Comparison of ENCODE assay signal across 11 cellular contexts in genomic region chr10:124657806-124658205, GRCh38.
A peak's percentile ranks its signal among the peaks of the same experiment; 100 is the strongest.
DNase-seq lines count a peak whose midpoint lies in the region; TF ChIP-seq lines count a peak whose summit lies in the region.
"Had no signal": no experiment of that assay in that cellular context is flagged by ENCODE, and none has a peak within 500 bp of the region (broad histone marks: within the 10 kb centered on the region; RNA-seq: fewer than 3 reads in every experiment).

No MANE protein-coding gene starts in this region.

- peaks cover 3 to 12% (median 7%) of the 10 kb centered on the region in 4 donors for H3K36me3 ChIP-seq in stomach

- no peaks in the 10 kb centered on the region for H3K27me3 ChIP-seq in stomach

- peaks cover 40% of the 10 kb centered on the region for H3K4me1 Mint-ChIP-seq in activated CD4-positive, alpha-beta T cell treated with anti-CD3 and anti-CD28 coated beads, Interleukin-2, amount 10 ng/mL, durations not matched to agents 24 days and 14 days
- H3K4me1 Mint-ChIP-seq in glutamatergic neuron (ENCODE audit: low read depth, unreplicated experiment), result peaks cover 27% of the 10 kb centered on the region

- H3K27ac ChIP-seq in stomach, result peak overlapping the region; percentile 0 to 44 (median 13)
- H3K27ac ChIP-seq: A549 had no signal

- no peak overlapping the region for H3K27ac Mint-ChIP-seq in activated CD4-positive, alpha-beta T cell treated with anti-CD3 and anti-CD28 coated beads, Interleukin-2, amount 10 ng/mL, durations not matched to agents 24 days and 14 days
- H3K27ac Mint-ChIP-seq in glutamatergic neuron (ENCODE audit: unreplicated experiment), result peak overlapping the region; percentile 1

- no peak for TF ChIP-seq CTCF in glutamatergic neuron (IDR thresholded peaks at IDR 0.05; ENCODE audit: partially characterized antibody, unreplicated experiment)
- TF ChIP-seq CTCF in stomach (IDR thresholded peaks at IDR 0.05), result no peak

- intact Hi-C loops in activated CD4-positive, alpha-beta T cell treated with anti-CD3 and anti-CD28 coated beads, Interleukin-2, amount 10 ng/mL, durations not matched to agents 24 days and 14 days (cut with micrococcal nuclease), result no loop called here
- intact Hi-C loops in stomach (cut with DNase I; ENCODE audit: low total_unique reads), result no loop called here

- peaks cover 19% of the 10 kb centered on the region for H3K36me3 Mint-ChIP-seq in activated CD4-positive, alpha-beta T cell treated with anti-CD3 and anti-CD28 coated beads, Interleukin-2, amount 10 ng/mL, durations not matched to agents 24 days and 14 days (ENCODE audit: low read depth)
- H3K36me3 Mint-ChIP-seq in glutamatergic neuron (ENCODE audit: unreplicated experiment), result no peaks in the 10 kb centered on the region

- H3K4me3 ChIP-seq in stomach, result no peak overlapping the region
- H3K4me3 ChIP-seq: A549 had no signal

- DNase-seq in activated CD4-positive, alpha-beta T cell treated with anti-CD3 and anti-CD28 coated beads, Interleukin-2, amount 50 U/mL, for 1 hour, result peak; percentile 48
- DNase-seq in activated CD4-positive, alpha-beta T cell treated with anti-CD3 and anti-CD28 coated beads, Interleukin-2, amount 10 ng/mL, durations not matched to agents 24 days and 14 days, result no peak
- DNase-seq in activated CD4-positive, alpha-beta T cell treated with anti-CD3 and anti-CD28 coated beads, Interleukin-2, amount 50 U/mL, for 4 hours, result peak; percentile 18 to 26
- DNase-seq in glutamatergic neuron (no peak), stomach (no peak), SW480 (ENCODE audit: low spot score) (no peak), COLO829 (ENCODE audit: low spot score) (no peak), AML-193 (lab: John Stamatoyannopoulos, UW) (no peak)
- DNase-seq: cerebellar nuclear complex, T1000 had no signal

- 39 to 65% (median 53%) methylated on average over 9 of the region's 9 CpGs for WGBS in stomach, 5 donors

- TF ChIP-seq EP300 in stomach (IDR thresholded peaks at IDR 0.05), result no peak

- TF ChIP-seq POLR2A in stomach (IDR thresholded peaks at IDR 0.05), result no peak

- H3K9me3 ChIP-seq in stomach, result no peaks in the 10 kb centered on the region
- H3K9me3 ChIP-seq: A549 had no signal

- peaks cover 30 to 74% (median 44%) of the 10 kb centered on the region in 4 donors for H3K4me1 ChIP-seq in stomach
- H3K4me1 ChIP-seq: A549 had no signal

- H3K27me3 Mint-ChIP-seq in activated CD4-positive, alpha-beta T cell treated with anti-CD3 and anti-CD28 coated beads, Interleukin-2, amount 10 ng/mL, durations not matched to agents 24 days and 14 days, result no peaks in the 10 kb centered on the region
- H3K27me3 Mint-ChIP-seq in glutamatergic neuron (ENCODE audit: unreplicated experiment), result peaks cover 2% of the 10 kb centered on the region

- H3K9me3 Mint-ChIP-seq in activated CD4-positive, alpha-beta T cell treated with anti-CD3 and anti-CD28 coated beads, Interleukin-2, amount 10 ng/mL, durations not matched to agents 24 days and 14 days, result no peaks in the 10 kb centered on the region
- peaks cover 3% of the 10 kb centered on the region for H3K9me3 Mint-ChIP-seq in glutamatergic neuron (ENCODE audit: unreplicated experiment)

- no peak overlapping the region for H3K4me3 Mint-ChIP-seq in activated CD4-positive, alpha-beta T cell treated with anti-CD3 and anti-CD28 coated beads, Interleukin-2, amount 10 ng/mL, durations not matched to agents 24 days and 14 days
- H3K4me3 Mint-ChIP-seq in glutamatergic neuron (ENCODE audit: unreplicated experiment), result no peak overlapping the region

Comparison
In these comparisons a context has a peak if more than half of its experiments do, and no peak if none do; other contexts are left out.
1. DNase-seq: peak in activated CD4-positive, alpha-beta T cell treated with anti-CD3 and anti-CD28 coated beads, Interleukin-2, amount 50 U/mL, for 1 hour (single experiment) and activated CD4-positive, alpha-beta T cell treated with anti-CD3 and anti-CD28 coated beads, Interleukin-2, amount 50 U/mL, for 4 hours (2 of 2); none in activated CD4-positive, alpha-beta T cell treated with anti-CD3 and anti-CD28 coated beads, Interleukin-2, amount 10 ng/mL, durations not matched to agents 24 days and 14 days (single experiment), glutamatergic neuron (single experiment), stomach (single experiment), SW480 (single experiment), COLO829 (single experiment) and AML-193 (0 of 2).